ENCODE assay signal across 22 cellular contexts in the genomic region with DNA sequence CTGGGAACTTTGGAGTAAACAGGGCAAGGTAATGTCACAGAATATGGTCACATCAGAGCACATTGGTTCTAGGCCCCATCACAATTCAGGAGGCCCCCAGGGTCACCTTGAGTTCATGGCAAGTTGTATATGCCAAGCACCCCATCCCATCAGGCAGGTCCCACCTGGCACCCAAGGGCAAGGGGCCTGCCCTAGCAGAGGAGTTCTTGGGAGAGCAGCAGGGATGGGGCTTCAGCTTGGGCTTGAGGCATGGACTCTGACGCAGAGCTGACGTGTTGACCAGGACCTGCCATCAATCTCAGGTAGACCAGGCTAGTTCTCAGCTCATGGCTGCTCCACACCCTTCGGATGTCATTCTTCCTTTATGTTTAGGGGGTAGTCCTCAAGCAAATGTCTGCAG. TPM values are rescaled to one million over a fixed set of nuclear protein-coding genes. Genes with fewer than 3 reads are reported as not detected.
DNase-seq lines count a peak whose midpoint lies in the region; ATAC-seq and TF ChIP-seq lines count a peak whose summit lies in the region.
"Had no signal": no experiment of that assay in that cellular context is flagged by ENCODE, and none has a peak within 500 bp of the region (broad histone marks: within the 10 kb centered on the region; RNA-seq: fewer than 3 reads in every experiment).

No MANE protein-coding gene starts in this region.

- H3K9ac ChIP-seq in neuronal stem cell (ENCODE audit: low read depth, low read length, poor library complexity) = no peak overlapping the region

- H3K36me3 ChIP-seq in right atrium auricular region (peaks cover 77% of the 10 kb centered on the region), neuronal stem cell (replicated peaks in 1 of 2; ENCODE audit: control insufficient read depth in 2 of 2, insufficient read depth in 2 of 2, low read length in 2 of 2) (no peaks in the 10 kb centered on the region), vagina (peaks cover 0 to 41% of the 10 kb centered on the region in 2 donors)

- H3K27ac Mint-ChIP-seq in T-helper 17 cell = peak overlapping the region; percentile 11

- H3K4me3 ChIP-seq in right cardiac atrium (ENCODE audit: low read length) (no peak overlapping the region), right atrium auricular region (no peak overlapping the region), neuronal stem cell (ENCODE audit: low read length in 2 of 2) (no peak overlapping the region), vagina (no peak overlapping the region)
- H3K4me3 ChIP-seq: K562, thyroid gland had no signal

- H3K4me1 Mint-ChIP-seq in T-helper 17 cell = peaks cover 9% of the 10 kb centered on the region
- H3K4me1 Mint-ChIP-seq: CD8-positive, alpha-beta memory T cell had no signal

- H3K36me3 Mint-ChIP-seq in T-helper 17 cell (ENCODE audit: low read depth) = peaks cover 9% of the 10 kb centered on the region

- TF ChIP-seq CTCF in right atrium auricular region (IDR thresholded peaks at IDR 0.05) (no peak), vagina (IDR thresholded peaks at IDR 0.05) (no peak)

- H3K18ac ChIP-seq in neuronal stem cell (ENCODE audit: low read length) = peak overlapping the region; percentile 3

- H4K91ac ChIP-seq in neuronal stem cell (ENCODE audit: low read depth, low read length, poor library complexity) = no peak overlapping the region

- no peaks in the 10 kb centered on the region for H3K27me3 Mint-ChIP-seq in T-helper 17 cell
- H3K27me3 Mint-ChIP-seq: CD8-positive, alpha-beta memory T cell had no signal

- H2BK15ac ChIP-seq in neuronal stem cell (ENCODE audit: low read length) = no peak overlapping the region

- H3K9me3 ChIP-seq in right cardiac atrium (ENCODE audit: control insufficient read depth, low read length) (no peaks in the 10 kb centered on the region), right atrium auricular region (peaks cover 0 to 12% of the 10 kb centered on the region in 2 donors), T-helper 17 cell (ENCODE audit: control insufficient read depth, low read length, poor library complexity, severe bottlenecking) (no peaks in the 10 kb centered on the region), neuronal stem cell (replicated peaks in 1 of 2; ENCODE audit: control insufficient read depth in 2 of 2, insufficient read depth in 1 of 2, low read depth in 1 of 2, low read length in 2 of 2) (no peaks in the 10 kb centered on the region), vagina (no peaks in the 10 kb centered on the region)
- H3K9me3 ChIP-seq: thyroid gland had no signal

- no peak overlapping the region for H3K4me3 Mint-ChIP-seq in T-helper 17 cell
- H3K4me3 Mint-ChIP-seq: CD8-positive, alpha-beta memory T cell had no signal

- H3K4me1 ChIP-seq in right cardiac atrium (ENCODE audit: control insufficient read depth, insufficient read depth, low read length) (peaks cover 10% of the 10 kb centered on the region), right atrium auricular region (peaks cover 0 to 16% of the 10 kb centered on the region in 2 donors), neuronal stem cell (ENCODE audit: control insufficient read depth in 2 of 2, insufficient read depth in 1 of 2, low read depth in 1 of 2, low read length in 2 of 2) (peaks cover 2 to 4% of the 10 kb centered on the region in 2 donors), vagina (peaks cover 46% of the 10 kb centered on the region)

- H2BK5ac ChIP-seq in neuronal stem cell (ENCODE audit: low read length) = no peak overlapping the region

- H3K27ac ChIP-seq in right cardiac atrium (ENCODE audit: low read length) = no peak overlapping the region
- H3K27ac ChIP-seq in right atrium auricular region = peak overlapping the region in 1 of 2 donors; percentile 5
- no peak overlapping the region for H3K27ac ChIP-seq in neuronal stem cell (replicated peaks; ENCODE audit: low read length)
- H3K27ac ChIP-seq in vagina = peak overlapping the region; percentile 9
- H3K27ac ChIP-seq: foreskin keratinocyte, thyroid gland had no signal

- DNase-seq in right cardiac atrium (peak in 2 of 3 donors; percentile 3 to 44), right atrium auricular region (ENCODE audit: low spot score) (no peak), T-helper 17 cell (no peak), neuronal stem cell (ENCODE audit: low spot score) (no peak), vagina (ENCODE audit: extremely low spot score in 2 of 2) (no peak), NCI-H1694 (lab: John Stamatoyannopoulos, UW) (no peak), NCI-H187 treated with DMSO at 0.1 percent for 48 hours (lab: John Stamatoyannopoulos, UW) (no peak)
- DNase-seq: activated CD4-positive, alpha-beta T cell treated with anti-CD3 and anti-CD28 coated beads for 4 hours; activated CD8-positive, alpha-beta memory T cell treated with anti-CD3 and anti-CD28 coated beads, Interleukin-2, amount 50 U/mL, for 4 hours; erythroblast; foreskin keratinocyte; GF-D8; NCI-H345; NCI-H774; SIG-M5; thyroid gland had no signal

- H3K79me1 ChIP-seq in neuronal stem cell (ENCODE audit: low read depth, low read length) = no peaks in the 10 kb centered on the region

- intact Hi-C loops in right cardiac atrium (cut with DNase I) = no loop called here
- intact Hi-C loops in vagina (cut with DNase I) = no loop called here

- H2BK120ac ChIP-seq in neuronal stem cell (ENCODE audit: low read depth, low read length) = no peak overlapping the region

- H2AK5ac ChIP-seq in neuronal stem cell (ENCODE audit: low read depth, low read length) = no peak overlapping the region

- no peak overlapping the region for H3K4ac ChIP-seq in neuronal stem cell (ENCODE audit: low read length)

- no peak for TF ChIP-seq POLR2A in vagina (IDR thresholded peaks at IDR 0.05)

- ATAC-seq in right cardiac atrium = no peak
- ATAC-seq in T-helper 17 cell = no peak
- no peak for ATAC-seq in GM18502 (IDR thresholded peaks at IDR 0.05; ENCODE audit: poor library complexity, unreplicated experiment)
- ATAC-seq: foreskin keratinocyte, HCT116, K562 had no signal

- H3K4me2 ChIP-seq in neuronal stem cell (ENCODE audit: insufficient read depth, low read length, poor library complexity, severe bottlenecking) = no peak overlapping the region

- H3K23ac ChIP-seq in neuronal stem cell (ENCODE audit: low read depth, low read length, poor library complexity) = no peak overlapping the region

- no peaks in the 10 kb centered on the region for H3K27me3 ChIP-seq in right cardiac atrium (ENCODE audit: control insufficient read depth, insufficient read depth)
- H3K27me3 ChIP-seq in right atrium auricular region = no peaks in the 10 kb centered on the region
- no peaks in the 10 kb centered on the region for H3K27me3 ChIP-seq in neuronal stem cell (ENCODE audit: control insufficient read depth in 3 of 3, insufficient read depth in 3 of 3, low read depth in 1 of 3, low read length in 3 of 3)
- no peaks in the 10 kb centered on the region for H3K27me3 ChIP-seq in vagina
- H3K27me3 ChIP-seq: foreskin keratinocyte, thyroid gland had no signal

- H2AFZ ChIP-seq in neuronal stem cell (ENCODE audit: low read length) = no peak overlapping the region

- H3K14ac ChIP-seq in neuronal stem cell (ENCODE audit: low read length) = no peak overlapping the region

- H4K8ac ChIP-seq in neuronal stem cell (ENCODE audit: low read depth, low read length) = no peak overlapping the region

- H2BK12ac ChIP-seq in neuronal stem cell (ENCODE audit: low read length) = no peak overlapping the region

- WGBS in right cardiac atrium = 96% methylated on average over 3 of the region's 3 CpGs
- no CpG with 5 or more reads among the region's 3 CpGs for WGBS in neuronal stem cell (ENCODE audit: extremely low coverage in 2 of 2, insufficient read length in 2 of 2, insufficient replicate concordance in 1 of 2), 2 donors

RNA-seq across cellular contexts. Expression of a gene that starts 20.9 kb away (rescaled TPM):
- 10 to 100 TPM; 47.5 to 92.2 (median 61.2) TPM for total RNA-seq in right cardiac atrium
- polyA plus RNA-seq in right cardiac atrium = 78.6 TPM
- total RNA-seq in right atrium auricular region = 10 to 100 TPM; 25.5 to 36.3 TPM
- not detected for total RNA-seq in T-helper 17 cell
- 1.3 TPM for polyA plus RNA-seq in neuronal stem cell (2013, experiment 1 of 2)
- polyA plus RNA-seq in neuronal stem cell (2013, experiment 2 of 2) = 1.3 TPM
- total RNA-seq in vagina = 61.4 TPM
- total RNA-seq: CD8-positive, alpha-beta memory T cell; foreskin keratinocyte; K562; OCI-LY7 had no signal
- polyA plus RNA-seq: CD8-positive, alpha-beta memory T cell; foreskin keratinocyte; K562; neural cell had no signal

RNA-seq across cellular contexts. Expression of a gene that starts 51.9 kb away (rescaled TPM):
- total RNA-seq in right cardiac atrium (100 to 1,000 TPM; 371 to 451 (median 403) TPM), right atrium auricular region (100 to 1,000 TPM; 224 to 266 TPM), T-helper 17 cell (100 to 1,000 TPM; 199 to 209 TPM), vagina (101 TPM)
- 232 TPM for polyA plus RNA-seq in right cardiac atrium
- 47.4 TPM for polyA plus RNA-seq in neuronal stem cell (2013, experiment 1 of 2)
- polyA plus RNA-seq in neuronal stem cell (2013, experiment 2 of 2) = 40.6 TPM
- polyA plus RNA-seq: neural cell had no signal

Comparison
In these comparisons a context has a peak if more than half of its experiments do, and no peak if none do; other contexts are left out.
1. DNase-seq: peak in right cardiac atrium (2 of 3); none in right atrium auricular region (single experiment), T-helper 17 cell (0 of 3), neuronal stem cell (single experiment), vagina (0 of 2), NCI-H1694 (single experiment) and NCI-H187 treated with DMSO at 0.1 percent for 48 hours (single experiment).
2. RNA of a gene that starts 20.9 kb away (total RNA-seq): 47.5 to 92.2 TPM in right cardiac atrium, 61.4 TPM in vagina (single experiment) and 25.5 to 36.3 TPM in right atrium auricular region; not detected in T-helper 17 cell; every median in the first group is over 10 times any median in the second.